13 cellular contexts compared by ENCODE assay signal in the genomic region with DNA sequence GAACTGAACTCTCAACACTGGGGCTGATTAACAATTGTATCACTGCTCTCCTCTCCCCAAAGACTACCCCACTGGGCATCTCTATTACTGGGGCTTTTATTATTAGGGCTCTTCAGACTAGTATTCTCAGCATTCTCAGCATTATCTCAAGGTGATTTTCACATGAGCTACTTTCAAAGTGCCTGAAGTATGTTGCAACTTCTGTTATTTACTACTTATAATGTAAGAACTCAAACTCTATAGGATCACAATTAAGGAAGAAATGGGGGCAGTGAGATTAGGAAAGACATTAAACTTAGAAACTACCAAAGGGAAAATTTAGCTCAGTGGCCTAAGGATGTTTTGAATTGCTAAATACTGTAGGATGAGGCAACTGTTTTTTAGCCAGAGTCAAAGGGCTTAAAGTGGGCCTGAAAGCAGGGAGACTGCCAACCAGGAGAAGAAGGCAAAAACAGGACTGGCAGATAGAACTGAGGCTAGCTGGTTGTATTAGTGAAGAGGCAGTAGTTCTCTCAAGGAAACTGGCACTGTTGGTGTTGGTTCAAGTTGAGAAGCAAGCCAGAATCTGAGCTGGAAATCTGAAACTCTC. TPM values are rescaled to one million over a fixed set of nuclear protein-coding genes. Genes with fewer than 3 reads are reported as not detected.
DNase-seq lines count a peak whose midpoint lies in the region; ATAC-seq and TF ChIP-seq lines count a peak whose summit lies in the region.
"Had no signal": no experiment of that assay in that cellular context is flagged by ENCODE, and none has a peak within 500 bp of the region (broad histone marks: within the 10 kb centered on the region; RNA-seq: fewer than 3 reads in every experiment).

No MANE protein-coding gene starts in this region.

- no peak overlapping the region for H2BK12ac ChIP-seq in mesenchymal stem cell (ENCODE audit: low read length in 2 of 2)

- no peak for TF ChIP-seq CTCF in MCF 10A (IDR thresholded peaks at IDR 0.05; ENCODE audit: unreplicated experiment)
- TF ChIP-seq CTCF in breast epithelium (IDR thresholded peaks at IDR 0.05), result no peak
- no peak for TF ChIP-seq CTCF in upper lobe of right lung (IDR thresholded peaks at IDR 0.05)
- TF ChIP-seq CTCF in testis (IDR thresholded peaks at IDR 0.05), result no peak
- TF ChIP-seq CTCF in omental fat pad (IDR thresholded peaks at IDR 0.05), result no peak

- TF ChIP-seq POLR2A in breast epithelium (IDR thresholded peaks at IDR 0.05), result no peak
- no peak for TF ChIP-seq POLR2A in testis (IDR thresholded peaks at IDR 0.05)

- H3K14ac ChIP-seq in mesenchymal stem cell (ENCODE audit: low read length in 2 of 2), result no peak overlapping the region

- intact Hi-C loops in MCF 10A (cut with micrococcal nuclease) (no loop called here), breast epithelium (cut with DNase I; ENCODE audit: low total_unique reads) (no loop called here), upper lobe of right lung (cut with DNase I) (no loop called here), testis (cut with DNase I; ENCODE audit: low total_unique reads) (no loop called here)

- H3K4me2 ChIP-seq in mesenchymal stem cell (ENCODE audit: low read length, poor library complexity, severe bottlenecking), result no peak overlapping the region

- H3K9ac ChIP-seq in mesenchymal stem cell (ENCODE audit: low read length), result no peak overlapping the region

- H3K23ac ChIP-seq in mesenchymal stem cell (ENCODE audit: low read length in 2 of 2), result no peak overlapping the region

- H3K27me3 Mint-ChIP-seq in MCF 10A (ENCODE audit: insufficient read depth, unreplicated experiment) (no peaks in the 10 kb centered on the region), T-helper 17 cell (no peaks in the 10 kb centered on the region)
- H3K27me3 Mint-ChIP-seq: activated CD8-positive, alpha-beta T cell treated with anti-CD3 and anti-CD28 coated beads for 36 hours had no signal

- H3K9me3 Mint-ChIP-seq in MCF 10A (ENCODE audit: unreplicated experiment), result no peaks in the 10 kb centered on the region

- H3K36me3 Mint-ChIP-seq in MCF 10A (ENCODE audit: insufficient read depth, unreplicated experiment) (no peaks in the 10 kb centered on the region), T-helper 17 cell (ENCODE audit: low read depth) (no peaks in the 10 kb centered on the region)

- H3K4me3 ChIP-seq in breast epithelium, result no peak overlapping the region
- no peak overlapping the region for H3K4me3 ChIP-seq in mesenchymal stem cell (ENCODE audit: insufficient read depth in 1 of 2, low read depth in 1 of 2, low read length in 2 of 2)
- no peak overlapping the region for H3K4me3 ChIP-seq in upper lobe of right lung
- no peak overlapping the region for H3K4me3 ChIP-seq in testis
- H3K4me3 ChIP-seq: dorsolateral prefrontal cortex had no signal

- H2AK5ac ChIP-seq in mesenchymal stem cell (ENCODE audit: low read length, severe bottlenecking), result no peak overlapping the region

- H2AFZ ChIP-seq in mesenchymal stem cell (ENCODE audit: low read depth, low read length), result no peak overlapping the region

- no peaks in the 10 kb centered on the region for H3K27me3 ChIP-seq in breast epithelium
- H3K27me3 ChIP-seq in mesenchymal stem cell (ENCODE audit: control insufficient read depth in 1 of 2, insufficient read depth in 1 of 2, low read length in 2 of 2), result no peaks in the 10 kb centered on the region
- no peaks in the 10 kb centered on the region for H3K27me3 ChIP-seq in upper lobe of right lung
- no peaks in the 10 kb centered on the region for H3K27me3 ChIP-seq in testis
- H3K27me3 ChIP-seq: BE2C, dorsolateral prefrontal cortex had no signal

- no peak overlapping the region for H3K4ac ChIP-seq in mesenchymal stem cell (ENCODE audit: low read depth in 1 of 2, low read length in 2 of 2)

- no peaks in the 10 kb centered on the region for H3K36me3 ChIP-seq in breast epithelium
- H3K36me3 ChIP-seq in mesenchymal stem cell (ENCODE audit: control insufficient read depth in 1 of 2, insufficient read depth in 2 of 2, low read depth in 1 of 2, low read length in 2 of 2), result no peaks in the 10 kb centered on the region
- H3K36me3 ChIP-seq in upper lobe of right lung, result no peaks in the 10 kb centered on the region
- no peaks in the 10 kb centered on the region for H3K36me3 ChIP-seq in testis (ENCODE audit: low read depth, missing control alignments)
- H3K36me3 ChIP-seq: BE2C had no signal

- ATAC-seq in T-helper 17 cell (no peak), upper lobe of right lung (peak; percentile 45), omental fat pad (ENCODE audit: low FRiP score) (no peak)
- ATAC-seq: activated CD8-positive, alpha-beta T cell treated with anti-CD3 and anti-CD28 coated beads for 36 hours had no signal

- POLR2A ChIA-PET in MCF 10A (lab: Yijun Ruan, JAX), result interaction anchor here (0.6 to 1.0 kb wide), 3 partner anchors 9 to 673 kb away, joined by 3 read pairs; no protein-coding TSS in a partner anchor

- no peak overlapping the region for H2BK5ac ChIP-seq in mesenchymal stem cell (ENCODE audit: low read depth, low read length, poor library complexity, severe bottlenecking)

- H3K4me1 ChIP-seq in breast epithelium, result no peaks in the 10 kb centered on the region
- no peaks in the 10 kb centered on the region for H3K4me1 ChIP-seq in mesenchymal stem cell (ENCODE audit: control insufficient read depth, insufficient read depth, low read depth, low read length)
- H3K4me1 ChIP-seq in upper lobe of right lung, result peaks cover 11% of the 10 kb centered on the region
- H3K4me1 ChIP-seq in testis, result no peaks in the 10 kb centered on the region
- H3K4me1 ChIP-seq: BE2C had no signal

- no peaks in the 10 kb centered on the region for H3K9me3 ChIP-seq in breast epithelium
- H3K9me3 ChIP-seq in T-helper 17 cell (ENCODE audit: control insufficient read depth, low read length, poor library complexity, severe bottlenecking), result no peaks in the 10 kb centered on the region
- no peaks in the 10 kb centered on the region for H3K9me3 ChIP-seq in mesenchymal stem cell (ENCODE audit: control insufficient read depth, low read length)
- H3K9me3 ChIP-seq in upper lobe of right lung, result no peaks in the 10 kb centered on the region
- H3K9me3 ChIP-seq in testis, result no peaks in the 10 kb centered on the region
- H3K9me3 ChIP-seq: BE2C had no signal

- no TSS peak for BruUV-seq in MCF 10A (replicated peaks; lab: Mats Ljungman, UMichigan)

- peak; percentile 20 for DNase-seq in MCF 10A (ENCODE audit: unreplicated experiment)
- no peak for DNase-seq in breast epithelium (ENCODE audit: low spot score in 2 of 2)
- no peak for DNase-seq in T-helper 17 cell
- peak; percentile 43 for DNase-seq in mesenchymal stem cell
- no peak for DNase-seq in upper lobe of right lung
- no peak for DNase-seq in testis
- no peak for DNase-seq in NCI-H146 (lab: John Stamatoyannopoulos, UW)
- DNase-seq in omental fat pad (ENCODE audit: low spot score), result no peak
- DNase-seq: activated CD8-positive, alpha-beta T cell treated with anti-CD3 and anti-CD28 coated beads for 36 hours; BE2C; dorsolateral prefrontal cortex; NCI-H2171 treated with DMSO at 0.1 percent for 48 hours; nucleus accumbens had no signal

- H3K4me3 Mint-ChIP-seq in MCF 10A (ENCODE audit: unreplicated experiment), result no peak overlapping the region
- H3K4me3 Mint-ChIP-seq in T-helper 17 cell, result no peak overlapping the region
- H3K4me3 Mint-ChIP-seq: activated CD8-positive, alpha-beta T cell treated with anti-CD3 and anti-CD28 coated beads for 36 hours had no signal

- no peaks in the 10 kb centered on the region for H3K4me1 Mint-ChIP-seq in MCF 10A (ENCODE audit: insufficient read depth, unreplicated experiment)
- H3K4me1 Mint-ChIP-seq in T-helper 17 cell, result peaks cover 38% of the 10 kb centered on the region

- peak overlapping the region in 1 of 2 experiments; percentile 26 for H3K18ac ChIP-seq in mesenchymal stem cell (ENCODE audit: low read depth in 1 of 2, low read length in 2 of 2)

- no peaks in the 10 kb centered on the region for H3K79me1 ChIP-seq in mesenchymal stem cell (replicated peaks; ENCODE audit: low read length, poor library complexity, severe bottlenecking)

- H3K27ac Mint-ChIP-seq in MCF 10A (ENCODE audit: low read depth, unreplicated experiment), result no peak overlapping the region
- peak overlapping the region; percentile 90 for H3K27ac Mint-ChIP-seq in T-helper 17 cell
- H3K27ac Mint-ChIP-seq: activated CD8-positive, alpha-beta T cell treated with anti-CD3 and anti-CD28 coated beads for 36 hours had no signal

- H2BK120ac ChIP-seq in mesenchymal stem cell (ENCODE audit: low read depth, low read length), result no peak overlapping the region

- CTCF ChIA-PET in MCF 10A (lab: Yijun Ruan, JAX), result interaction anchor here (0.7 kb wide), 1 partner anchor 164 kb away, joined by 3 read pairs; no protein-coding TSS in a partner anchor

- H4K91ac ChIP-seq in mesenchymal stem cell (ENCODE audit: low read length), result no peak overlapping the region

- no peak overlapping the region for H4K8ac ChIP-seq in mesenchymal stem cell (ENCODE audit: low read length)

- H2BK15ac ChIP-seq in mesenchymal stem cell (ENCODE audit: low read depth, poor library complexity, severe bottlenecking), result no peak overlapping the region

- H3K27ac ChIP-seq in breast epithelium (peak overlapping the region in 1 of 2 donors; percentile 32), mesenchymal stem cell (ENCODE audit: low read length, poor library complexity, severe bottlenecking) (no peak overlapping the region), upper lobe of right lung (no peak overlapping the region), testis (no peak overlapping the region)
- H3K27ac ChIP-seq: dorsolateral prefrontal cortex had no signal

RNA-seq across cellular contexts. Expression of a gene that starts 55.5 kb away (rescaled TPM):
- total RNA-seq in MCF 10A (2022), result 114 and 139 TPM in 2 replicates
- 100 to 1,000 TPM; 314 to 702 (median 353) TPM for total RNA-seq in breast epithelium
- 100 to 1,000 TPM; 641 to 725 TPM for total RNA-seq in T-helper 17 cell
- 85.7 TPM for polyA plus RNA-seq in mesenchymal stem cell (2013, experiment 1 of 2)
- polyA plus RNA-seq in mesenchymal stem cell (2013, experiment 2 of 2), result 85.2 TPM
- 229 TPM for total RNA-seq in upper lobe of right lung
- total RNA-seq in testis, result 100 to 1,000 TPM; 145 to 167 TPM
- polyA plus RNA-seq in testis (ENCODE audit: insufficient read depth, low read depth, low replicate concordance), result 36.5 TPM
- 100 to 1,000 TPM; 346 to 530 (median 397) TPM for total RNA-seq in omental fat pad

Comparison
In these comparisons a context has a peak if more than half of its experiments do, and no peak if none do; other contexts are left out.
1. DNase-seq: peak in MCF 10A (single experiment) and mesenchymal stem cell (single experiment); none in breast epithelium (0 of 2), T-helper 17 cell (0 of 3), upper lobe of right lung (single experiment), testis (single experiment), NCI-H146 (single experiment) and omental fat pad (single experiment).